In genomic region chr10:119397416-119397815, GRCh38 we compare ENCODE assay signal across 25 cellular contexts.
"Had no signal": no experiment of that assay in that cellular context is flagged by ENCODE, and none has a peak within 500 bp of the region (broad histone marks: within the 10 kb centered on the region; RNA-seq: fewer than 3 reads in every experiment).

No MANE protein-coding gene starts in this region.

- H3K4me3 ChIP-seq: lung, pancreas, right lobe of liver, skin epidermis, thoracic aorta had no signal

- H3K4me1 Mint-ChIP-seq: WTC11 had no signal

- H3K27me3 ChIP-seq: pancreas, right lobe of liver had no signal

- H3K36me3 ChIP-seq: pancreas, right lobe of liver had no signal

- H3K27ac ChIP-seq: pancreas, right lobe of liver, thoracic aorta had no signal

- H3K27me3 Mint-ChIP-seq: activated CD4-positive, alpha-beta T cell treated with anti-CD3 and anti-CD28 coated beads for 36 hours; activated CD8-positive, alpha-beta memory T cell treated with anti-CD3 and anti-CD28 coated beads, Interleukin-2, amount 10 ng/mL, durations not matched to agents 7 days and 5 days; activated CD8-positive, alpha-beta T cell treated with anti-CD3 and anti-CD28 coated beads for 36 hours; brain had no signal

- DNase-seq: activated CD4-positive, alpha-beta T cell treated with anti-CD3 and anti-CD28 coated beads for 36 hours; activated CD8-positive, alpha-beta memory T cell treated with anti-CD3 and anti-CD28 coated beads, Interleukin-2, amount 10 ng/mL, durations not matched to agents 7 days and 5 days; activated CD8-positive, alpha-beta T cell treated with anti-CD3 and anti-CD28 coated beads for 36 hours; activated gamma-delta T cell; activated naive CD4-positive, alpha-beta T cell treated with anti-CD3 and anti-CD28 coated beads, Interleukin-2, amount 50 U/mL, for 16 hours; activated T-cell treated with anti-CD3 and anti-CD28 coated beads for 4 hours; aorta; dermis blood vessel endothelial cell; effector CD8-positive, alpha-beta T cell; erythroblast; foreskin fibroblast; natural killer cell; pancreas; stimulated activated CD4-positive, alpha-beta T cell treated with anti-CD3 and anti-CD28 coated beads, Interleukin-2, amount 100 ng/mL, for 24 hours; stimulated activated naive CD4-positive, alpha-beta T cell treated with Interleukin-2 at 50 U/mL for 16 hours; T-helper 9 cell had no signal

- H3K9me3 ChIP-seq: pancreas, right lobe of liver, thoracic aorta had no signal

- H3K27ac Mint-ChIP-seq: activated CD4-positive, alpha-beta T cell treated with anti-CD3 and anti-CD28 coated beads for 36 hours; activated CD8-positive, alpha-beta memory T cell treated with anti-CD3 and anti-CD28 coated beads, Interleukin-2, amount 10 ng/mL, durations not matched to agents 7 days and 5 days; activated CD8-positive, alpha-beta T cell treated with anti-CD3 and anti-CD28 coated beads for 36 hours; brain; mesothelial cell of epicardium; WTC11 had no signal

- H3K36me3 Mint-ChIP-seq: activated CD8-positive, alpha-beta memory T cell treated with anti-CD3 and anti-CD28 coated beads, Interleukin-2, amount 10 ng/mL, durations not matched to agents 7 days and 5 days; brain; natural killer cell; WTC11 had no signal

- H3K9me3 Mint-ChIP-seq: activated CD8-positive, alpha-beta T cell treated with anti-CD3 and anti-CD28 coated beads for 36 hours; brain; mesothelial cell of epicardium; natural killer cell; WTC11 had no signal

- H3K4me3 Mint-ChIP-seq: activated CD4-positive, alpha-beta T cell treated with anti-CD3 and anti-CD28 coated beads for 36 hours; activated CD8-positive, alpha-beta memory T cell treated with anti-CD3 and anti-CD28 coated beads, Interleukin-2, amount 10 ng/mL, durations not matched to agents 7 days and 5 days; activated CD8-positive, alpha-beta T cell treated with anti-CD3 and anti-CD28 coated beads for 36 hours; brain; mesothelial cell of epicardium; natural killer cell; WTC11 had no signal

- H3K4me1 ChIP-seq: pancreas had no signal

- ATAC-seq: activated CD4-positive, alpha-beta T cell treated with anti-CD3 and anti-CD28 coated beads for 36 hours; activated CD8-positive, alpha-beta memory T cell treated with anti-CD3 and anti-CD28 coated beads, Interleukin-2, amount 10 ng/mL, durations not matched to agents 7 days and 5 days; activated CD8-positive, alpha-beta T cell treated with anti-CD3 and anti-CD28 coated beads for 36 hours; left lobe of liver; natural killer cell; pancreas; right lobe of liver; SK-N-SH treated with all-trans-retinoic acid at 6 μM for 48 hours; WTC11 had no signal
